Comparison of ENCODE assay signal across 20 cellular contexts in the genomic region with DNA sequence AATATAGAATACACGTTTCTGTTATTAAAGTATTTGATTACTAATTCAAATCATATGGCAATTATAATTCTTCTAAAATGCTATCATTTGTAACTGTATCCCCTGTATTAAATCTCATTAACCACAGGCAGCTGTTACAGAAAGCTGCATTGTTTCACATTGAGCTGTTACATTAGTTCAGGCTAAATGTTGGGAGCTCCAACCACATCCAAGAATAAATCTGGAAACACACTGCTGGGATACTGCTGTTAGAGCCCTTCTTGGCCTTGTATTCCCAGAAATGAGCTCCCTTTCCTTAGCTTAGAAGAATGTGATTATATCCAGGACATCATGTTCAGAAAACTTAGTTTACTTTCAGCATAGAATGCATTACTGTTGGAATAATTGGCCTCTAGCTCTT. TPM values are rescaled to one million over a fixed set of nuclear protein-coding genes. Genes with fewer than 3 reads are reported as not detected.
DNase-seq lines count a peak whose midpoint lies in the region; ATAC-seq and TF ChIP-seq lines count a peak whose summit lies in the region.
"Had no signal": no experiment of that assay in that cellular context is flagged by ENCODE, and none has a peak within 500 bp of the region (broad histone marks: within the 10 kb centered on the region; RNA-seq: fewer than 3 reads in every experiment).

No MANE protein-coding gene starts in this region.

- H3K27ac ChIP-seq in SJCRH30 = peak overlapping the region; percentile 91
- H3K27ac ChIP-seq: foreskin keratinocyte, neutrophil had no signal

- no peaks in the 10 kb centered on the region for H3K27me3 Mint-ChIP-seq in Calu3 (ENCODE audit: unreplicated experiment)
- H3K27me3 Mint-ChIP-seq: B cell had no signal

- H3K27me3 ChIP-seq in SJCRH30 = no peaks in the 10 kb centered on the region
- no peaks in the 10 kb centered on the region for H3K27me3 ChIP-seq in skeletal muscle satellite cell (ENCODE audit: control insufficient read depth, insufficient read depth, low read length)
- H3K27me3 ChIP-seq: foreskin keratinocyte, neutrophil had no signal

- TF ChIP-seq CTCF in fibroblast of pulmonary artery (IDR thresholded peaks at IDR 0.05; ENCODE audit: low read length, missing control alignments) (no peak), Calu3 (IDR thresholded peaks at IDR 0.05; ENCODE audit: unreplicated experiment) (no peak)

- H3K9ac ChIP-seq in skeletal muscle satellite cell (ENCODE audit: low read depth, low read length) = peak overlapping the region; percentile 50

- H3K4me1 ChIP-seq in SJCRH30 (peaks cover 27% of the 10 kb centered on the region), skeletal muscle satellite cell (ENCODE audit: control insufficient read depth, insufficient read depth, low read length) (peaks cover 22% of the 10 kb centered on the region)
- H3K4me1 ChIP-seq: foreskin keratinocyte had no signal

- no peaks in the 10 kb centered on the region for H3K4me1 Mint-ChIP-seq in Calu3 (ENCODE audit: low read depth, unreplicated experiment)
- H3K4me1 Mint-ChIP-seq: B cell had no signal

- ATAC-seq in GM19467 (IDR thresholded peaks at IDR 0.05; ENCODE audit: unreplicated experiment) = no peak
- ATAC-seq in HG03139 (IDR thresholded peaks at IDR 0.05; ENCODE audit: unreplicated experiment) = no peak
- ATAC-seq: effector memory CD8-positive, alpha-beta T cell; foreskin keratinocyte had no signal

- no peak overlapping the region for H3K4me3 ChIP-seq in SJCRH30
- H3K4me3 ChIP-seq in fibroblast of pulmonary artery (replicated peaks; ENCODE audit: low read depth, low read length) = no peak overlapping the region
- no peak overlapping the region for H3K4me3 ChIP-seq in skeletal muscle satellite cell (ENCODE audit: low read length)

- no peak overlapping the region for H3K27ac Mint-ChIP-seq in Calu3 (ENCODE audit: unreplicated experiment)
- H3K27ac Mint-ChIP-seq: B cell; effector memory CD8-positive, alpha-beta T cell; mesothelial cell of epicardium had no signal

- no peak overlapping the region for H3K4me3 Mint-ChIP-seq in Calu3 (ENCODE audit: low read depth, unreplicated experiment)
- H3K4me3 Mint-ChIP-seq: B cell; effector memory CD8-positive, alpha-beta T cell; mesothelial cell of epicardium had no signal

- H3K36me3 Mint-ChIP-seq in Calu3 (ENCODE audit: insufficient read depth, unreplicated experiment) = no peaks in the 10 kb centered on the region

- H3K4me2 ChIP-seq in skeletal muscle satellite cell (ENCODE audit: low read length) = peak overlapping the region; percentile 1

- CTCF ChIA-PET in Calu3 (lab: Charles Lee) = no interaction called here

- peak; percentile 16 for DNase-seq in EL
- peak; percentile 51 to 81 for DNase-seq in SJCRH30
- DNase-seq in fibroblast of pulmonary artery (ENCODE audit: low read depth) = peak; percentile 23
- DNase-seq in NCI-H146 treated with DMSO at 0.1 percent for 48 hours (lab: John Stamatoyannopoulos, UW; ENCODE audit: unreplicated experiment) = no peak
- DNase-seq in Calu3 = no peak
- DNase-seq: activated CD4-positive, alpha-beta T cell treated with anti-CD3 and anti-CD28 coated beads, Interleukin-2, amount 50 U/mL, for 1 hour; activated CD8-positive, alpha-beta memory T cell treated with anti-CD3 and anti-CD28 coated beads, Interleukin-2, amount 50 U/mL, for 48 hours; activated effector memory CD4-positive, alpha-beta T cell treated with anti-CD3 and anti-CD28 coated beads, Interleukin-2, amount 50 U/mL, for 16 hours; amniotic stem cell; effector memory CD8-positive, alpha-beta T cell; foreskin keratinocyte; NCI-H187 treated with DMSO at 0.1 percent for 48 hours; NK-92 treated with Interleukin-12 subunit alpha and Interleukin-12 subunit beta, amount 100 ng/mL, for 24 hours; retina had no signal

- BruUV-seq in Calu3 (replicated peaks; lab: Mats Ljungman, UMichigan) = no TSS peak

- no peaks in the 10 kb centered on the region for H3K36me3 ChIP-seq in SJCRH30
- no peaks in the 10 kb centered on the region for H3K36me3 ChIP-seq in skeletal muscle satellite cell (ENCODE audit: insufficient read depth, low read length)
- H3K36me3 ChIP-seq: neutrophil had no signal

- intact Hi-C loops in Calu3 (cut with micrococcal nuclease; ENCODE audit: unreplicated experiment) = no loop called here

- H3K9me3 ChIP-seq in SJCRH30 (replicated peaks) (no peaks in the 10 kb centered on the region), skeletal muscle satellite cell (replicated peaks; ENCODE audit: low read length) (no peaks in the 10 kb centered on the region)
- H3K9me3 ChIP-seq: neutrophil had no signal

- H3K9me3 Mint-ChIP-seq in Calu3 (ENCODE audit: low read depth, unreplicated experiment) = no peaks in the 10 kb centered on the region
- H3K9me3 Mint-ChIP-seq: effector memory CD8-positive, alpha-beta T cell; mesothelial cell of epicardium had no signal

RNA-seq across cellular contexts. Expression of gene GUCY1B1, which starts 48.2 kb away (rescaled TPM):
- 3.1 and 3.2 TPM in 2 replicates for total RNA-seq in SJCRH30 (2014; rRNA removed; shearing (Covaris generic))
- total RNA-seq in skeletal muscle satellite cell (2012; rRNA removed) = 0.66 and 1.0 TPM in 2 replicates
- total RNA-seq in Calu3 (2022) = 19.3 TPM in 2 replicates

RNA-seq across cellular contexts. Expression of gene ASIC5, which starts 59.1 kb away (rescaled TPM):
- not detected in 2 replicates for total RNA-seq in SJCRH30 (2014; rRNA removed; shearing (Covaris generic))
- total RNA-seq in skeletal muscle satellite cell (2012; rRNA removed) = not detected in 2 replicates
- total RNA-seq in Calu3 (2022) = not detected in 2 replicates
- total RNA-seq: B cell, foreskin keratinocyte, mesothelial cell of epicardium had no signal

Comparison
In these comparisons a context has a peak if more than half of its experiments do, and no peak if none do; other contexts are left out.
1. DNase-seq: peak in EL (single experiment), SJCRH30 (2 of 2) and fibroblast of pulmonary artery (single experiment); none in NCI-H146 treated with DMSO at 0.1 percent for 48 hours (single experiment) and Calu3 (single experiment).